In genomic region chr3:9883676-9884554, GRCh38 we compare ENCODE assay signal across 2 cellular contexts.
TF ChIP-seq lines count a peak whose summit lies in the region.

No MANE protein-coding gene starts in this region.

TF ChIP-seq in IMR-90, 13 proteins besides CTCF, POLR2A, EP300 and RAD21:
- TF ChIP-seq CEBPB (IDR thresholded peaks at IDR 0.05; ENCODE audit: low read depth, low read length) (no peak), SMC3 (IDR thresholded peaks at IDR 0.05; ENCODE audit: low read depth, low read length) (no peak), BHLHE40 (IDR thresholded peaks at IDR 0.05; ENCODE audit: low read depth, low read length) (no peak), CHD1 (IDR thresholded peaks at IDR 0.05; ENCODE audit: low read depth, low read length) (no peak), RFX5 (IDR thresholded peaks at IDR 0.05; ENCODE audit: low read depth, low read length) (no peak), RCOR1 (IDR thresholded peaks at IDR 0.05; ENCODE audit: insufficient replicate concordance, low read length) (no peak), MXI1 (IDR thresholded peaks at IDR 0.05; ENCODE audit: borderline replicate concordance, low read depth, low read length) (no peak), FOS (IDR thresholded peaks at IDR 0.05; ENCODE audit: low read depth, low read length) (no peak), MAFK (IDR thresholded peaks at IDR 0.05; ENCODE audit: low read depth, low read length) (no peak), MAZ (IDR thresholded peaks at IDR 0.05; ENCODE audit: borderline replicate concordance, low read depth, low read length) (no peak), NFE2L2 (IDR thresholded peaks at IDR 0.05; ENCODE audit: low read depth, low read length) (no peak)
- TF ChIP-seq, protein P1, sequence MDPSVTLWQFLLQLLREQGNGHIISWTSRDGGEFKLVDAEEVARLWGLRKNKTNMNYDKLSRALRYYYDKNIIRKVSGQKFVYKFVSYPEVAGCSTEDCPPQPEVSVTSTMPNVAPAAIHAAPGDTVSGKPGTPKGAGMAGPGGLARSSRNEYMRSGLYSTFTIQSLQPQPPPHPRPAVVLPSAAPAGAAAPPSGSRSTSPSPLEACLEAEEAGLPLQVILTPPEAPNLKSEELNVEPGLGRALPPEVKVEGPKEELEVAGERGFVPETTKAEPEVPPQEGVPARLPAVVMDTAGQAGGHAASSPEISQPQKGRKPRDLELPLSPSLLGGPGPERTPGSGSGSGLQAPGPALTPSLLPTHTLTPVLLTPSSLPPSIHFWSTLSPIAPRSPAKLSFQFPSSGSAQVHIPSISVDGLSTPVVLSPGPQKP (IDR thresholded peaks at IDR 0.05; ENCODE audit: borderline replicate concordance, low read depth, low read length), result no peak
- TF ChIP-seq, protein P2, sequence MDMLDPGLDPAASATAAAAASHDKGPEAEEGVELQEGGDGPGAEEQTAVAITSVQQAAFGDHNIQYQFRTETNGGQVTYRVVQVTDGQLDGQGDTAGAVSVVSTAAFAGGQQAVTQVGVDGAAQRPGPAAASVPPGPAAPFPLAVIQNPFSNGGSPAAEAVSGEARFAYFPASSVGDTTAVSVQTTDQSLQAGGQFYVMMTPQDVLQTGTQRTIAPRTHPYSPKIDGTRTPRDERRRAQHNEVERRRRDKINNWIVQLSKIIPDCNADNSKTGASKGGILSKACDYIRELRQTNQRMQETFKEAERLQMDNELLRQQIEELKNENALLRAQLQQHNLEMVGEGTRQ (IDR thresholded peaks at IDR 0.05; ENCODE audit: low read depth, low read length), result no peak

TF ChIP-seq in endothelial cell of umbilical vein, 7 proteins besides CTCF, POLR2A, EP300 and RAD21:
- no peak for TF ChIP-seq FOS (IDR thresholded peaks at IDR 0.05; ENCODE audit: borderline replicate concordance, insufficient read depth, low read length)
